ENCODE assay signal across 16 cellular contexts in the genomic region with DNA sequence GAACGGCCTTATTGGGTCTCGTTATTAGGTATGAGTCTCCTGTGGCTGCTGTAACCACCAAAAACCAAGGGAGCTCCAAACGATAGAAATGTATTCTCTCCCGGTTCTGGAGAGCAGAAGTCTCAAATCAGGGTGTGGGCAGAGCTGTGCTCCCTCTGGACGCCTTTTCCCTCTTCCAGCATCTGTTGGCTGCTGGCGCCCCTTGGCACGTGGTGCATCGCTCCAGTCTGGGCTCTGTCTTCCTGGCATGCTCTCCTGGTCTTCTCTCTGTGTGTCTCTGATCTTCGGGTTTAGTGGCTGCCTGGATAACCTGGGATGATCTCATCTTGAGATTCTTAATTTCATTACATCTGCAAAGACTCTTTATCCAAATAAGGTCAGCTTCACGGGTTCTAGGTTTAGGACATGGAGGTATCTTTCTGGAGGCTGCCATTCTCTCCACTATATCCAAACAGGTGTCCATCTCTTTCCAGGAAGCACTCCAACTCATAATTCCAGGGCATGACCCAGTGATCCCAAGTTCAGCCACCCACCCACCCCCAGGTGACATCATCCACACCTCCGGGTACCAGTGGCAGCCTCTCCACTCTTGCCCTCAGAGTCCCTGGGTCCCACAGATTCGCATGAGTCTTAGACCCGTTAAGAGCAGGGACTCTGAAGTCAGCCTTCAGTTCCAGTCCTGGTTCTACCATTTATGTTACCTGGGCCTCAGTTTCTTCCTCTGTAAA.
"Had no signal": no experiment of that assay in that cellular context is flagged by ENCODE, and none has a peak within 500 bp of the region (broad histone marks: within the 10 kb centered on the region; RNA-seq: fewer than 3 reads in every experiment).

No MANE protein-coding gene starts in this region.

- H3K4me3 ChIP-seq: suprapubic skin had no signal

- DNase-seq: activated CD4-positive, alpha-beta T cell treated with anti-CD3 and anti-CD28 coated beads for 36 hours; activated CD4-positive, alpha-beta T cell treated with anti-CD3 and anti-CD28 coated beads, Interleukin-2, amount 50 U/mL, for 48 hours; activated gamma-delta T cell treated with Interleukin-2 at 50 U/mL for 16 hours; amniotic stem cell; dermis blood vessel endothelial cell; effector memory CD8-positive, alpha-beta T cell; occipital lobe; retina; stimulated activated CD4-positive, alpha-beta T cell treated with anti-CD3 and anti-CD28 coated beads, Interleukin-2, amount 100 ng/mL, for 24 hours; stimulated activated naive CD8-positive, alpha-beta T cell treated with anti-CD3 and anti-CD28 coated beads, Interleukin-15, Interleukin-2, amounts not matched to agents 100 U/mL and 50 U/mL, for 24 hours; trophoblast cell had no signal

- H3K36me3 ChIP-seq: suprapubic skin had no signal

- H3K4me3 Mint-ChIP-seq: activated CD4-positive, alpha-beta T cell treated with anti-CD3 and anti-CD28 coated beads for 36 hours; activated naive CD8-positive, alpha-beta T cell; effector memory CD8-positive, alpha-beta T cell; T-helper 2 cell treated with Interferon-gamma antibody and Interleukin-4, amounts not matched to agents 5 μg/mL and 100 μg/mL, for 36 hours had no signal

- H3K4me1 Mint-ChIP-seq: activated CD4-positive, alpha-beta T cell treated with anti-CD3 and anti-CD28 coated beads for 36 hours had no signal

- FAIRE-seq: frontal cortex, TTC549 had no signal

- H3K9me3 ChIP-seq: suprapubic skin had no signal

- ATAC-seq: activated CD4-positive, alpha-beta T cell treated with anti-CD3 and anti-CD28 coated beads for 36 hours; effector memory CD8-positive, alpha-beta T cell; stimulated activated naive CD8-positive, alpha-beta T cell treated with anti-CD3 and anti-CD28 coated beads, Interleukin-15, Interleukin-2, amounts not matched to agents 100 U/mL and 50 U/mL, for 24 hours had no signal

- H3K27ac Mint-ChIP-seq: activated CD4-positive, alpha-beta T cell treated with anti-CD3 and anti-CD28 coated beads for 36 hours; activated naive CD8-positive, alpha-beta T cell; effector memory CD8-positive, alpha-beta T cell; T-helper 2 cell treated with Interferon-gamma antibody and Interleukin-4, amounts not matched to agents 5 μg/mL and 100 μg/mL, for 36 hours had no signal

- H3K27ac ChIP-seq: suprapubic skin had no signal

- H3K9me3 Mint-ChIP-seq: effector memory CD8-positive, alpha-beta T cell; T-helper 2 cell treated with Interferon-gamma antibody and Interleukin-4, amounts not matched to agents 5 μg/mL and 100 μg/mL, for 36 hours had no signal

- H3K4me1 ChIP-seq: suprapubic skin had no signal

- H3K36me3 Mint-ChIP-seq: activated naive CD8-positive, alpha-beta T cell had no signal
